In genomic region chr7:55527314-55527713, GRCh38 we compare ENCODE assay signal across 19 cellular contexts. TPM values are rescaled to one million over a fixed set of nuclear protein-coding genes. Genes with fewer than 3 reads are reported as not detected.
DNase-seq lines count a peak whose midpoint lies in the region; ATAC-seq, FAIRE-seq and TF ChIP-seq lines count a peak whose summit lies in the region.
"Had no signal": no experiment of that assay in that cellular context is flagged by ENCODE, and none has a peak within 500 bp of the region (broad histone marks: within the 10 kb centered on the region; RNA-seq: fewer than 3 reads in every experiment).

No MANE protein-coding gene starts in this region.

- peaks cover 57% of the 10 kb centered on the region for H3K4me1 ChIP-seq in BLaER1
- no peaks in the 10 kb centered on the region for H3K4me1 ChIP-seq in endothelial cell of umbilical vein (ENCODE audit: control insufficient read depth, extremely low read depth, insufficient read depth, low read length)

- H3K4me3 ChIP-seq in BLaER1 (no peak overlapping the region), endothelial cell of umbilical vein (replicated peaks in 1 of 3; ENCODE audit: insufficient read depth in 1 of 3, low read depth in 1 of 3, low read length in 3 of 3) (no peak overlapping the region)
- H3K4me3 ChIP-seq: SJCRH30, spleen had no signal

- no peak overlapping the region for H2AFZ ChIP-seq in endothelial cell of umbilical vein (ENCODE audit: low read depth, low read length)

- peaks cover 89% of the 10 kb centered on the region for H3K79me2 ChIP-seq in endothelial cell of umbilical vein (ENCODE audit: control insufficient read depth, insufficient read depth, low read length)

- TF ChIP-seq POLR2A in endothelial cell of umbilical vein (IDR thresholded peaks at IDR 0.05; ENCODE audit: low read depth, low read length) = no peak

- H3K27ac ChIP-seq in BLaER1 (no peak overlapping the region; the same call in 1 of the 2 replicates), endothelial cell of umbilical vein (ENCODE audit: insufficient read depth, low read depth, low read length) (no peak overlapping the region)
- H3K27ac ChIP-seq: KMS-11, parathyroid adenoma, SJCRH30 had no signal

- dilution Hi-C loops in endothelial cell of umbilical vein (cut with MboI; ENCODE audit: extremely low pct_ligation_motif_present, low sequenced_read_pairs) = no loop called here

- POLR2A ChIA-PET in endothelial cell of umbilical vein (lab: Charles Lee) = no interaction called here

- ATAC-seq in HG02610 (IDR thresholded peaks at IDR 0.05; ENCODE audit: unreplicated experiment) = peak; percentile 29
- ATAC-seq: left colon; stimulated activated naive CD8-positive, alpha-beta T cell treated with anti-CD3 and anti-CD28 coated beads, Interleukin-15, amount 100 ng/mL, for 72 hours had no signal

- no peaks in the 10 kb centered on the region for H3K9me1 ChIP-seq in endothelial cell of umbilical vein (replicated peaks; ENCODE audit: control insufficient read depth, extremely low read depth, insufficient read depth, low read length)

- intact Hi-C loops in endothelial cell of umbilical vein (cut with micrococcal nuclease) = no loop called here

- TF ChIP-seq CTCF in endothelial cell of umbilical vein (IDR thresholded peaks at IDR 0.05; ENCODE audit: extremely low read depth in 1 of 2, insufficient read depth in 1 of 2, low read depth in 1 of 2, low read length in 2 of 2) = no peak

- H3K9me3 ChIP-seq in BLaER1 = no peaks in the 10 kb centered on the region; the same call in 1 of the 2 replicates
- H3K9me3 ChIP-seq in endothelial cell of umbilical vein (replicated peaks; ENCODE audit: control insufficient read depth, insufficient read depth, low read length) = no peaks in the 10 kb centered on the region
- H3K9me3 ChIP-seq: SJCRH30, spleen had no signal

- DNase-seq in NCI-H526 treated with DMSO at 0.1 percent for 48 hours (lab: John Stamatoyannopoulos, UW) (peak; percentile 29), endothelial cell of umbilical vein (ENCODE audit: low read depth, low spot score) (no peak), NOMO-1 (lab: John Stamatoyannopoulos, UW; ENCODE audit: unreplicated experiment in 2 of 2) (no peak), NOMO-1 treated with DMSO at 0.1 percent for 48 hours (lab: John Stamatoyannopoulos, UW; ENCODE audit: unreplicated experiment) (no peak), HPDE6-E6E7 (ENCODE audit: extremely low spot score) (no peak), glomerular visceral epithelial cell (ENCODE audit: extremely low spot score) (no peak)
- DNase-seq: activated CD4-positive, alpha-beta T cell treated with anti-CD3 and anti-CD28 coated beads, Interleukin-2, amount 10 ng/mL, durations not matched to agents 24 days and 14 days; Calu3; left colon; OCI-M1; spleen; stimulated activated naive CD8-positive, alpha-beta T cell treated with anti-CD3 and anti-CD28 coated beads, Interleukin-15, amount 100 ng/mL, for 72 hours; T1000 had no signal

- no TSS peak for BruUV-seq in endothelial cell of umbilical vein (replicated peaks; lab: Mats Ljungman, UMichigan)

- CTCF ChIA-PET in endothelial cell of umbilical vein (lab: Charles Lee) = no interaction called here

- H3K27me3 ChIP-seq in BLaER1 (no peaks in the 10 kb centered on the region), endothelial cell of umbilical vein (ENCODE audit: control insufficient read depth in 2 of 2, insufficient read depth in 2 of 2, low read length in 2 of 2) (no peaks in the 10 kb centered on the region)
- H3K27me3 ChIP-seq: SJCRH30, spleen had no signal

- H4K20me1 ChIP-seq in BLaER1 = peaks cover 68% of the 10 kb centered on the region
- no peaks in the 10 kb centered on the region for H4K20me1 ChIP-seq in endothelial cell of umbilical vein (replicated peaks; ENCODE audit: control insufficient read depth, extremely low read depth, insufficient read depth, low read length)

- H3K4me2 ChIP-seq in BLaER1 (peak overlapping the region; percentile 72), endothelial cell of umbilical vein (ENCODE audit: insufficient read depth, low read length) (no peak overlapping the region)

- no peak overlapping the region; the same call in 1 of the 2 replicates for H3K9ac ChIP-seq in BLaER1
- H3K9ac ChIP-seq in endothelial cell of umbilical vein (replicated peaks; ENCODE audit: extremely low read depth, insufficient read depth, low read length) = no peak overlapping the region
- H3K9ac ChIP-seq: KMS-11, parathyroid adenoma had no signal

- peak; percentile 40 for FAIRE-seq in endothelial cell of umbilical vein (lab: Jason Lieb, UNC)
- FAIRE-seq: urothelium cell line had no signal

- H3K36me3 ChIP-seq in BLaER1 (no peaks in the 10 kb centered on the region; the same call in 1 of the 2 replicates), endothelial cell of umbilical vein (ENCODE audit: control insufficient read depth in 2 of 2, extremely low read depth in 1 of 2, insufficient read depth in 2 of 2, low read length in 2 of 2) (no peaks in the 10 kb centered on the region)

TF ChIP-seq in endothelial cell of umbilical vein, 7 proteins besides CTCF, POLR2A, EP300 and RAD21:
- TF ChIP-seq GATA2 (IDR thresholded peaks at IDR 0.05; ENCODE audit: insufficient read depth, insufficient read length, low read depth, low read length) (no peak), EZH2 (IDR thresholded peaks at IDR 0.05; ENCODE audit: borderline replicate concordance, low read depth, low read length, severe bottlenecking) (no peak), MYC (IDR thresholded peaks at IDR 0.05; ENCODE audit: low read depth, low read length) (no peak), FOS (IDR thresholded peaks at IDR 0.05; ENCODE audit: borderline replicate concordance, insufficient read depth, low read length) (no peak), POLR2AphosphoS5 (IDR thresholded peaks at IDR 0.05; ENCODE audit: insufficient read depth, low read depth, low read length) (no peak), JUN (IDR thresholded peaks at IDR 0.05; ENCODE audit: borderline replicate concordance, insufficient read depth, insufficient read length, low read depth) (no peak), MAX (IDR thresholded peaks at IDR 0.05; ENCODE audit: insufficient read depth, insufficient read length) (no peak)

RNA-seq across cellular contexts. Expression of gene VOPP1, which starts 45.0 kb away (rescaled TPM):
- total RNA-seq in endothelial cell of umbilical vein = 154 and 159 TPM in 2 replicates
- 85.6 and 86.2 TPM in 2 replicates for polyA plus RNA-seq in endothelial cell of umbilical vein
- 75.4 and 78.2 TPM in 2 replicates for polyA plus RNA-seq in endothelial cell of umbilical vein (2011; cell fraction: cytosol; rRNA removed)
- polyA plus RNA-seq in endothelial cell of umbilical vein (2011; cell fraction: nucleus; rRNA removed) = 48.0 and 51.2 TPM in 2 replicates
- polyA plus RNA-seq in endothelial cell of umbilical vein (2012) = 105 and 140 TPM in 2 replicates
- polyA minus RNA-seq in endothelial cell of umbilical vein = 159 and 181 TPM in 2 replicates
- polyA minus RNA-seq in endothelial cell of umbilical vein (2011; cell fraction: cytosol; rRNA and poly(A)+ RNA removed) = 29.9 TPM
- polyA minus RNA-seq in endothelial cell of umbilical vein (2011; cell fraction: nucleus; rRNA and poly(A)+ RNA removed) = 54.7 and 67.8 TPM in 2 replicates
